15 cellular contexts compared by ENCODE assay signal in the genomic region with DNA sequence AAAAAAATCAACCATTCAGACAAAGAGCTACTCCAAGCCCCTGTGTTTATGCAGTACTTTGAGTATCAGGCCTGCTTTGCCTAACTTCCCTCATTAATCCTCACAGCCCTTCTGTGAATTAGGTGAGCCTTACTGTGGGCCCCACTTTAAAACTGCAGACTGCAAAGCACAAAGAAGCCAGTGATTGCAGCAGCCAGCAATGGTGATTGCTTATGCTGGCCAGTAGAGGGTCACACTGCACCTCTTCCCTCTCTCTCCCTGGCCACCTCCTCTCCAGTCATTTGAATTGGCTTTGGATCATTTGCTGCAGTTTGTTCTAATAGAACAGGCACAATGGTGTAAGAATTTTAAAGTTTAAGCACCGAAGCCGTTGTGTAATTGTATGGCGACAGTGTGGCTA.
DNase-seq lines count a peak whose midpoint lies in the region; ATAC-seq, FAIRE-seq and TF ChIP-seq lines count a peak whose summit lies in the region.
"Had no signal": no experiment of that assay in that cellular context is flagged by ENCODE, and none has a peak within 500 bp of the region (broad histone marks: within the 10 kb centered on the region; RNA-seq: fewer than 3 reads in every experiment).

No MANE protein-coding gene starts in this region.

- FAIRE-seq in endothelial cell of umbilical vein (lab: Jason Lieb, UNC) = no peak
- FAIRE-seq: endometrium had no signal

- TF ChIP-seq POLR2A in endothelial cell of umbilical vein (IDR thresholded peaks at IDR 0.05; ENCODE audit: low read depth, low read length) = no peak

- POLR2A ChIA-PET in endothelial cell of umbilical vein (lab: Charles Lee) (no interaction called here), HEK293T (lab: Yijun Ruan, JAX) (no interaction called here)

- no peaks in the 10 kb centered on the region for H4K20me1 ChIP-seq in endothelial cell of umbilical vein (replicated peaks; ENCODE audit: control insufficient read depth, extremely low read depth, insufficient read depth, low read length)

- H3K36me3 ChIP-seq in endothelial cell of umbilical vein (ENCODE audit: control insufficient read depth in 2 of 2, extremely low read depth in 1 of 2, insufficient read depth in 2 of 2, low read length in 2 of 2) = no peaks in the 10 kb centered on the region
- H3K36me3 ChIP-seq: right atrium auricular region had no signal

- peak overlapping the region; percentile 32 for H2AFZ ChIP-seq in endothelial cell of umbilical vein (ENCODE audit: low read depth, low read length)

- TF ChIP-seq CTCF in endothelial cell of umbilical vein (IDR thresholded peaks at IDR 0.05; ENCODE audit: extremely low read depth in 1 of 2, insufficient read depth in 1 of 2, low read depth in 1 of 2, low read length in 2 of 2) = peak in 1 of 2 donors; percentile 50

- no peak for ATAC-seq in HG02571 (IDR thresholded peaks at IDR 0.05; ENCODE audit: unreplicated experiment)
- ATAC-seq: activated CD8-positive, alpha-beta T cell treated with anti-CD3 and anti-CD28 coated beads for 36 hours; SK-N-SH treated with all-trans-retinoic acid at 6 μM for 48 hours had no signal

- CTCF ChIA-PET in endothelial cell of umbilical vein (lab: Charles Lee) (interaction anchor here (2.1 kb wide), 1 partner anchor 18 kb away, joined by 6 read pairs; no protein-coding TSS in a partner anchor), HEK293T (lab: Yijun Ruan, JAX) (no interaction called here)

- no peak overlapping the region for H3K4me3 ChIP-seq in endothelial cell of umbilical vein (replicated peaks in 1 of 3; ENCODE audit: insufficient read depth in 1 of 3, low read depth in 1 of 3, low read length in 3 of 3)
- H3K4me3 ChIP-seq: right atrium auricular region had no signal

- no peaks in the 10 kb centered on the region for H3K27me3 ChIP-seq in endothelial cell of umbilical vein (ENCODE audit: control insufficient read depth in 2 of 2, insufficient read depth in 2 of 2, low read length in 2 of 2)
- H3K27me3 ChIP-seq: right atrium auricular region had no signal

- no peak overlapping the region for H3K4me2 ChIP-seq in endothelial cell of umbilical vein (ENCODE audit: insufficient read depth, low read length)

- DNase-seq in DMS79 (lab: John Stamatoyannopoulos, UW) (peak; percentile 7), NCI-H1930 (lab: John Stamatoyannopoulos, UW) (peak; percentile 47 to 70), endothelial cell of umbilical vein (ENCODE audit: low read depth, low spot score) (no peak), pons (ENCODE audit: low spot score) (peak; percentile 72), HEK293T (ENCODE audit: extremely low spot score) (no peak), glomerular visceral epithelial cell (ENCODE audit: extremely low spot score) (no peak), NAMALWA (ENCODE audit: low spot score) (no peak)
- DNase-seq: activated CD8-positive, alpha-beta T cell treated with anti-CD3 and anti-CD28 coated beads for 36 hours; GF-D8; kidney glomerular epithelial cell; NCI-H2081 treated with DMSO at 0.1 percent for 48 hours had no signal

- H3K9me3 ChIP-seq in endothelial cell of umbilical vein (replicated peaks; ENCODE audit: control insufficient read depth, insufficient read depth, low read length) = no peaks in the 10 kb centered on the region
- H3K9me3 ChIP-seq: right atrium auricular region had no signal

- dilution Hi-C loops in endothelial cell of umbilical vein (cut with MboI; ENCODE audit: extremely low pct_ligation_motif_present, low sequenced_read_pairs) = no loop called here

- H3K9me1 ChIP-seq in endothelial cell of umbilical vein (replicated peaks; ENCODE audit: control insufficient read depth, extremely low read depth, insufficient read depth, low read length) = no peaks in the 10 kb centered on the region

- intact Hi-C loops in endothelial cell of umbilical vein (cut with micrococcal nuclease) = no loop called here

- no peaks in the 10 kb centered on the region for H3K79me2 ChIP-seq in endothelial cell of umbilical vein (ENCODE audit: control insufficient read depth, insufficient read depth, low read length)

- H3K27ac ChIP-seq in endothelial cell of umbilical vein (ENCODE audit: insufficient read depth, low read depth, low read length) = no peak overlapping the region
- H3K27ac ChIP-seq: right atrium auricular region had no signal

- no peak overlapping the region for H3K9ac ChIP-seq in endothelial cell of umbilical vein (replicated peaks; ENCODE audit: extremely low read depth, insufficient read depth, low read length)

- no TSS peak for BruUV-seq in endothelial cell of umbilical vein (replicated peaks; lab: Mats Ljungman, UMichigan)

- peaks cover 11% of the 10 kb centered on the region for H3K4me1 ChIP-seq in endothelial cell of umbilical vein (ENCODE audit: control insufficient read depth, extremely low read depth, insufficient read depth, low read length)

TF ChIP-seq in endothelial cell of umbilical vein, 7 proteins besides CTCF, POLR2A, EP300 and RAD21:
- TF ChIP-seq JUN (IDR thresholded peaks at IDR 0.05; ENCODE audit: borderline replicate concordance, insufficient read depth, insufficient read length, low read depth) = no peak
- no peak for TF ChIP-seq FOS (IDR thresholded peaks at IDR 0.05; ENCODE audit: borderline replicate concordance, insufficient read depth, low read length)
- TF ChIP-seq GATA2 (IDR thresholded peaks at IDR 0.05; ENCODE audit: insufficient read depth, insufficient read length, low read depth, low read length) = no peak
- no peak for TF ChIP-seq EZH2 (IDR thresholded peaks at IDR 0.05; ENCODE audit: borderline replicate concordance, low read depth, low read length, severe bottlenecking)
- TF ChIP-seq POLR2AphosphoS5 (IDR thresholded peaks at IDR 0.05; ENCODE audit: insufficient read depth, low read depth, low read length) = no peak
- TF ChIP-seq, protein P1, sequence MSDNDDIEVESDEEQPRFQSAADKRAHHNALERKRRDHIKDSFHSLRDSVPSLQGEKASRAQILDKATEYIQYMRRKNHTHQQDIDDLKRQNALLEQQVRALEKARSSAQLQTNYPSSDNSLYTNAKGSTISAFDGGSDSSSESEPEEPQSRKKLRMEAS (IDR thresholded peaks at IDR 0.05; ENCODE audit: insufficient read depth, insufficient read length) = no peak
- TF ChIP-seq MYC (IDR thresholded peaks at IDR 0.05; ENCODE audit: low read depth, low read length) = no peak

TF ChIP-seq in HEK293T, 16 proteins besides CTCF, POLR2A, EP300 and RAD21:
- TF ChIP-seq TARDBP (IDR thresholded peaks at IDR 0.05) (no peak), LEF1 (IDR thresholded peaks at IDR 0.05; ENCODE audit: borderline replicate concordance) (no peak), PKNOX1 (IDR thresholded peaks at IDR 0.05) (no peak), CTBP1 (IDR thresholded peaks at IDR 0.05; ENCODE audit: borderline replicate concordance) (no peak), ZNF384 (IDR thresholded peaks at IDR 0.05) (no peak), ARNT (IDR thresholded peaks at IDR 0.05) (no peak), FOXK2 (IDR thresholded peaks at IDR 0.05) (no peak), ELF4 (IDR thresholded peaks at IDR 0.05) (no peak), SP1 (IDR thresholded peaks at IDR 0.05) (no peak), BHLHE40 (IDR thresholded peaks at IDR 0.05; ENCODE audit: borderline replicate concordance) (no peak), HDGF (IDR thresholded peaks at IDR 0.05; ENCODE audit: borderline replicate concordance) (no peak), NFRKB (IDR thresholded peaks at IDR 0.05) (no peak), SUZ12 (IDR thresholded peaks at IDR 0.05) (no peak), FOXA1 (IDR thresholded peaks at IDR 0.05) (no peak)
TF ChIP-seq in HEK293T: peak in this region for 0.

Comparison
In these comparisons a context has a peak if more than half of its experiments do, and no peak if none do; other contexts are left out.
1. DNase-seq: peak in DMS79 (single experiment), NCI-H1930 (2 of 2) and pons (single experiment); none in endothelial cell of umbilical vein (single experiment), HEK293T (single experiment), glomerular visceral epithelial cell (single experiment) and NAMALWA (single experiment).